8 cellular contexts compared by ENCODE assay signal in genomic region chr19:4867534-4868285, GRCh38. TPM values are rescaled to one million over a fixed set of nuclear protein-coding genes. Genes with fewer than 3 reads are reported as not detected.
DNase-seq lines count a peak whose midpoint lies in the region; ATAC-seq and TF ChIP-seq lines count a peak whose summit lies in the region.

Gene PLIN3, minus strand, starts transcription at chr19:4867667. Its CDS starts 6,273 bp downstream, at chr19:4861394.

- H3K9ac ChIP-seq in HUES6 (ENCODE audit: low read length), result peak within 1 kb of the TSS; percentile 59

- H3K4me1 ChIP-seq in HUES6 (ENCODE audit: control insufficient read depth, insufficient read depth, low read length) (peaks cover 7% of the 10 kb centered on the region), suprapubic skin (peaks cover 30% of the 10 kb centered on the region)

- TF ChIP-seq EP300 in suprapubic skin (IDR thresholded peaks at IDR 0.05), result no peak

- 15% methylated on average over 11 of the region's 46 CpGs for WGBS in suprapubic skin

- no peaks in the 10 kb centered on the region for H3K9me3 ChIP-seq in HUES6 (ENCODE audit: control insufficient read depth, insufficient read depth, low read depth, low read length)
- H3K9me3 ChIP-seq in suprapubic skin, result no peaks in the 10 kb centered on the region

- DNase-seq in COLO829 (ENCODE audit: low spot score) (peak; percentile 99), SKM-1 (lab: John Stamatoyannopoulos, UW; ENCODE audit: unreplicated experiment) (peak; percentile 85), glomerular endothelial cell (ENCODE audit: extremely low read depth, low read depth, low spot score) (no peak), omental fat pad (ENCODE audit: low spot score) (peak; percentile 98), suprapubic skin (ENCODE audit: low spot score in 2 of 2) (peak; percentile 99)

- H3K27ac ChIP-seq in HUES6 (ENCODE audit: low read depth, low read length) (peak within 1 kb of the TSS; percentile 58; the same call in 1 of the 2 replicates), suprapubic skin (peak within 1 kb of the TSS; percentile 88)

- peaks cover 13% of the 10 kb centered on the region for H3K4me1 Mint-ChIP-seq in activated naive CD4-positive, alpha-beta T cell treated with anti-CD3 and anti-CD28 coated beads, Interleukin-2, amount 50 U/mL, for 24 hours

- H3K4me3 Mint-ChIP-seq in activated naive CD4-positive, alpha-beta T cell treated with anti-CD3 and anti-CD28 coated beads, Interleukin-2, amount 50 U/mL, for 24 hours, result peak within 1 kb of the TSS; percentile 81

- H3K27ac Mint-ChIP-seq in activated naive CD4-positive, alpha-beta T cell treated with anti-CD3 and anti-CD28 coated beads, Interleukin-2, amount 50 U/mL, for 24 hours, result peak within 1 kb of the TSS; percentile 68

- H3K36me3 Mint-ChIP-seq in activated naive CD4-positive, alpha-beta T cell treated with anti-CD3 and anti-CD28 coated beads, Interleukin-2, amount 50 U/mL, for 24 hours, result no peaks in the 10 kb centered on the region

- H3K27me3 Mint-ChIP-seq in activated naive CD4-positive, alpha-beta T cell treated with anti-CD3 and anti-CD28 coated beads, Interleukin-2, amount 50 U/mL, for 24 hours, result no peaks in the 10 kb centered on the region

- no peaks in the 10 kb centered on the region for H3K27me3 ChIP-seq in HUES6 (ENCODE audit: control insufficient read depth, insufficient read depth, low read length)
- no peaks in the 10 kb centered on the region for H3K27me3 ChIP-seq in suprapubic skin

- no peaks in the 10 kb centered on the region for H3K9me3 Mint-ChIP-seq in activated naive CD4-positive, alpha-beta T cell treated with anti-CD3 and anti-CD28 coated beads, Interleukin-2, amount 50 U/mL, for 24 hours

- peak within 1 kb of the TSS; percentile 73 for H3K4me3 ChIP-seq in HUES6 (ENCODE audit: low read depth, low read length)
- H3K4me3 ChIP-seq in suprapubic skin, result peak within 1 kb of the TSS; percentile 86

- peak; percentile 55 for ATAC-seq in GM19467 (IDR thresholded peaks at IDR 0.05; ENCODE audit: unreplicated experiment)
- peak; percentile 95 for ATAC-seq in omental fat pad (ENCODE audit: low FRiP score)

- TF ChIP-seq CTCF in omental fat pad (IDR thresholded peaks at IDR 0.05), result no peak
- no peak for TF ChIP-seq CTCF in suprapubic skin (IDR thresholded peaks at IDR 0.05)

- peak in 1 of 2 donors; percentile 39 for TF ChIP-seq POLR2A in suprapubic skin (IDR thresholded peaks at IDR 0.05)

- H3K36me3 ChIP-seq in HUES6 (ENCODE audit: control insufficient read depth, insufficient read depth, low read length) (0 out of 2 replicates have a peak, but pooled peaks cover 4% of the 10 kb centered on the region), suprapubic skin (no peaks in the 10 kb centered on the region)

RNA-seq across cellular contexts. Expression of gene PLIN3, which starts in this region (rescaled TPM):
- total RNA-seq in glomerular endothelial cell, result 96.7 and 105 TPM in 2 replicates
- total RNA-seq in omental fat pad, result 10 to 100 TPM; 23.1 to 64.0 (median 33.8) TPM
- 10 to 100 TPM; 52.4 to 74.9 (median 65.5) TPM for total RNA-seq in suprapubic skin
